ENCODE assay signal across 8 cellular contexts in genomic region chr1:78004719-78005346, GRCh38. TPM values are rescaled to one million over a fixed set of nuclear protein-coding genes. Genes with fewer than 3 reads are reported as not detected.
DNase-seq lines count a peak whose midpoint lies in the region; ATAC-seq and TF ChIP-seq lines count a peak whose summit lies in the region.

DNAJB4 (plus strand) TSS chr1:78004939; CDS start chr1:78005111, 172 bp downstream.

- H3K4me3 Mint-ChIP-seq in natural killer cell treated with Interleukin-12 subunit alpha and Interleukin-12 subunit beta and Interleukin-15 and Interleukin-18, amount 100 ng/mL, for 72 hours = peak within 1 kb of the TSS; percentile 94

- peak within 1 kb of the TSS; percentile 67 to 90 (median 82) for H3K4me2 ChIP-seq in BLaER1 treated with 17β-estradiol and CSF1 and Interleukin-3, amounts not matched to agents 10 nM and 100 nM
- peak within 1 kb of the TSS; percentile 79 for H3K4me2 ChIP-seq in PC-9

- no peak for TF ChIP-seq EP300 in suprapubic skin (IDR thresholded peaks at IDR 0.05)

- H3K79me2 ChIP-seq in PC-9 (ENCODE audit: low read depth) = peaks cover 49% of the 10 kb centered on the region

- H3K27ac ChIP-seq in BLaER1 treated with 17β-estradiol and CSF1 and Interleukin-3, amounts not matched to agents 10 nM and 100 nM = peak within 1 kb of the TSS; percentile 78 to 95 (median 89)
- H3K27ac ChIP-seq in PC-9 (peak within 1 kb of the TSS; percentile 96), suprapubic skin (peak within 1 kb of the TSS; percentile 91)

- peaks cover 0 to 15% (median 0%) of the 10 kb centered on the region in 11 experiments; a peak in 1 of 22 replicates for H4K20me1 ChIP-seq in BLaER1 treated with 17β-estradiol and CSF1 and Interleukin-3, amounts not matched to agents 10 nM and 100 nM
- H4K20me1 ChIP-seq in PC-9 (ENCODE audit: insufficient read depth) = no peaks in the 10 kb centered on the region

- H2AFZ ChIP-seq in PC-9 = peak within 1 kb of the TSS; percentile 66

- peaks cover 21 to 58% (median 34%) of the 10 kb centered on the region in 10 experiments for H3K4me1 ChIP-seq in BLaER1 treated with 17β-estradiol and CSF1 and Interleukin-3, amounts not matched to agents 10 nM and 100 nM
- H3K4me1 ChIP-seq in PC-9 (replicated peaks; ENCODE audit: insufficient read depth) (peaks cover 52% of the 10 kb centered on the region), suprapubic skin (peaks cover 29% of the 10 kb centered on the region)

- no peaks in the 10 kb centered on the region for H3K9me3 Mint-ChIP-seq in natural killer cell treated with Interleukin-12 subunit alpha and Interleukin-12 subunit beta and Interleukin-15 and Interleukin-18, amount 100 ng/mL, for 72 hours

- intact Hi-C loops in PC-9 (cut with micrococcal nuclease; ENCODE audit: unreplicated experiment) = loop anchor here (1.0 to 5.0 kb wide), 4 partner anchors 26 to 109 kb away; partner anchors contain the start of gene FUBP1

- peaks cover 33% of the 10 kb centered on the region for H3F3A ChIP-seq in PC-9 (ENCODE audit: insufficient read depth, low read depth)

- H3K4me1 Mint-ChIP-seq in natural killer cell treated with Interleukin-12 subunit alpha and Interleukin-12 subunit beta and Interleukin-15 and Interleukin-18, amount 100 ng/mL, for 72 hours (ENCODE audit: low read depth in 2 of 2) = peaks cover 18 to 31% of the 10 kb centered on the region in 2 donors

- H3K27me3 ChIP-seq in BLaER1 treated with 17β-estradiol and CSF1 and Interleukin-3, amounts not matched to agents 10 nM and 100 nM = no peaks in the 10 kb centered on the region
- H3K27me3 ChIP-seq in PC-9 (ENCODE audit: insufficient read depth, low read depth) (no peaks in the 10 kb centered on the region), suprapubic skin (no peaks in the 10 kb centered on the region)

- CTCF ChIA-PET in PC-9 (lab: Charles Lee) = interaction anchor here (0.6 to 1.7 kb wide), 3 partner anchors 24 to 322 kb away, joined by 7 to 10 read pairs (median 8); partner anchors contain the start of gene FUBP1

- POLR2A ChIA-PET in PC-9 (lab: Charles Lee; ENCODE audit: unreplicated experiment) = interaction anchor here (0.5 to 2.4 kb wide), 14 partner anchors 9 to 854 kb away, joined by 3 to 77 read pairs (median 6); partner anchors contain the start of gene FUBP1

- H3K36me3 Mint-ChIP-seq in natural killer cell treated with Interleukin-12 subunit alpha and Interleukin-12 subunit beta and Interleukin-15 and Interleukin-18, amount 100 ng/mL, for 72 hours = no peaks in the 10 kb centered on the region

- TF ChIP-seq POLR2A in suprapubic skin (IDR thresholded peaks at IDR 0.05) = peak; percentile 36 to 93

- TF ChIP-seq CTCF in PC-9 (conservative IDR thresholded peaks at IDR 0.05) (no peak), fibroblast of villous mesenchyme (IDR thresholded peaks at IDR 0.05; ENCODE audit: insufficient read depth, low read depth, low read length) (no peak), suprapubic skin (IDR thresholded peaks at IDR 0.05) (no peak)

- H3K27me3 Mint-ChIP-seq in natural killer cell treated with Interleukin-12 subunit alpha and Interleukin-12 subunit beta and Interleukin-15 and Interleukin-18, amount 100 ng/mL, for 72 hours = no peaks in the 10 kb centered on the region

- H3K9me2 ChIP-seq in PC-9 (ENCODE audit: insufficient read depth) = no peaks in the 10 kb centered on the region

- WGBS in suprapubic skin = under 1% methylated on average over 12 of the region's 12 CpGs

- H3K4me3 ChIP-seq in BLaER1 treated with 17β-estradiol and CSF1 and Interleukin-3, amounts not matched to agents 10 nM and 100 nM = peak within 1 kb of the TSS; percentile 52 to 72 (median 62)
- H3K4me3 ChIP-seq in PC-9 (peak within 1 kb of the TSS; percentile 73), fibroblast of villous mesenchyme (ENCODE audit: low read depth, low read length) (peak within 1 kb of the TSS; percentile 85), suprapubic skin (peak within 1 kb of the TSS; percentile 62)

- H3K9me3 ChIP-seq in BLaER1 treated with 17β-estradiol and CSF1 and Interleukin-3, amounts not matched to agents 10 nM and 100 nM (replicated peaks in 1 of 11) = no peaks in the 10 kb centered on the region
- no peaks in the 10 kb centered on the region for H3K9me3 ChIP-seq in PC-9 (ENCODE audit: insufficient read depth, low read depth)
- H3K9me3 ChIP-seq in suprapubic skin = no peaks in the 10 kb centered on the region

- H3K36me3 ChIP-seq in BLaER1 treated with 17β-estradiol and CSF1 and Interleukin-3, amounts not matched to agents 10 nM and 100 nM = no peaks in the 10 kb centered on the region
- H3K36me3 ChIP-seq in PC-9 (ENCODE audit: low read depth) (no peaks in the 10 kb centered on the region), suprapubic skin (no peaks in the 10 kb centered on the region)

- H3K27ac Mint-ChIP-seq in natural killer cell treated with Interleukin-12 subunit alpha and Interleukin-12 subunit beta and Interleukin-15 and Interleukin-18, amount 100 ng/mL, for 72 hours = peak within 1 kb of the TSS; percentile 96 to 100

- peak; percentile 99 for ATAC-seq in GM19328 (IDR thresholded peaks at IDR 0.05; ENCODE audit: unreplicated experiment)
- ATAC-seq in HG03460 (IDR thresholded peaks at IDR 0.05; ENCODE audit: unreplicated experiment) = peak; percentile 98
- peak; percentile 98 to 99 for ATAC-seq in natural killer cell treated with Interleukin-12 subunit alpha and Interleukin-12 subunit beta and Interleukin-15 and Interleukin-18, amount 100 ng/mL, for 72 hours

- DNase-seq in PC-9 = peak; percentile 58 to 96
- DNase-seq in activated gamma-delta T cell treated with anti-CD3 and anti-CD28 coated beads, Interleukin-2, amount 50 U/mL, for 16 hours (ENCODE audit: low read depth) = peak; percentile 37
- DNase-seq in fibroblast of villous mesenchyme (ENCODE audit: low read depth) = peak; percentile 99
- DNase-seq in natural killer cell treated with Interleukin-12 subunit alpha and Interleukin-12 subunit beta and Interleukin-15 and Interleukin-18, amount 100 ng/mL, for 72 hours (ENCODE audit: low spot score) = peak; percentile 77
- DNase-seq in suprapubic skin (ENCODE audit: low spot score in 2 of 2) = no peak

- no TSS peak for BruUV-seq in PC-9 (replicated peaks; lab: Mats Ljungman, UMichigan)

- peak within 1 kb of the TSS; percentile 78 to 90 (median 84) for H3K9ac ChIP-seq in BLaER1 treated with 17β-estradiol and CSF1 and Interleukin-3, amounts not matched to agents 10 nM and 100 nM

RNA-seq across cellular contexts. Expression of gene DNAJB4, which starts in this region (rescaled TPM):
- 35.6 and 45.5 TPM in 2 replicates for total RNA-seq in PC-9 (2021)
- 35.4 and 57.0 TPM in 2 replicates for total RNA-seq in fibroblast of villous mesenchyme
- 10 to 100 TPM in 1 of 2 donors, 1 to 10 TPM in 1; 8.9 to 13.2 TPM for total RNA-seq in natural killer cell treated with Interleukin-12 subunit alpha and Interleukin-12 subunit beta and Interleukin-15 and Interleukin-18, amount 100 ng/mL, for 72 hours
- 10 to 100 TPM; 16.8 to 30.2 (median 24.9) TPM for total RNA-seq in suprapubic skin

Comparison
In these comparisons a context has a peak if more than half of its experiments do, and no peak if none do; other contexts are left out.
1. DNase-seq: peak in PC-9 (2 of 2), activated gamma-delta T cell treated with anti-CD3 and anti-CD28 coated beads, Interleukin-2, amount 50 U/mL, for 16 hours (single experiment), fibroblast of villous mesenchyme (single experiment) and natural killer cell treated with Interleukin-12 subunit alpha and Interleukin-12 subunit beta and Interleukin-15 and Interleukin-18, amount 100 ng/mL, for 72 hours (single experiment); none in suprapubic skin (0 of 2).
2. Peak in every context shown above with its lines, with median percentiles within 50 percentile points of each other: H3K27ac ChIP-seq, H3K4me3 ChIP-seq and ATAC-seq.